1 cellular context compared by ENCODE assay signal in the genomic region with DNA sequence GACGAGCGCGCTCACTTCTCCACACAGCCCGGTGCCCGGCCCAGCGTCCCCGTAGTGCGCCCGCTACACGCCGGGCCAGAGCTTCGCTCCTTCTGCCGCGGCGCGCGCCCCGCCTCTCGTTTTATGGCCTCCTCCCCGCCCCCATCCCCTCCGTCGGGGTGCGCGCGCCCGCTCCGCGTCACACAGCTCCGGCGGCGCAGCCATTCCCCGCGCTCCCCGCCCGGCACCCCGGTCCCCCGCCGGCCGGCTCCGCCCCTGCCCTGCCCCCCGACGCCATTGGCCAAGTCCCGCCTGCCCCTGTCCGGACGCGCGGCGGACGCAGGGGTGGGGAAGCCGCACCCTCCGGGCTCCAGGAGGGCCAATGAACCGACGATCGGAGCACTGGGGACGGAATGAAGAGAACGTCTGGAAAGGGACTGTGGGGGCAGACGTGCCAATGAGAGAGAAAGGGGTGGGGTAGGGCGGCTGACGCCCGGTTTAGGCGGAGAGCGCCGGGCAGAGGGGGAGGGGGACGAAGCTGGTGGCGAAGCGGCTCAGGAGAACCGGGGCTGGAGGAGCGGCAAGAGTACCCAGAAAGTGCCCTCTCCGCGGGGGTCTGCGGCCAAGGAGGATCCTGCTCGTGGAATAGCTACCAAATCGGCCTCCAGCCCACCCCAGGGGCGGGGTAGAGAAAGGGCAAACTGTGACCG.
TF ChIP-seq lines count a peak whose summit lies in the region.

A gene with protein sequence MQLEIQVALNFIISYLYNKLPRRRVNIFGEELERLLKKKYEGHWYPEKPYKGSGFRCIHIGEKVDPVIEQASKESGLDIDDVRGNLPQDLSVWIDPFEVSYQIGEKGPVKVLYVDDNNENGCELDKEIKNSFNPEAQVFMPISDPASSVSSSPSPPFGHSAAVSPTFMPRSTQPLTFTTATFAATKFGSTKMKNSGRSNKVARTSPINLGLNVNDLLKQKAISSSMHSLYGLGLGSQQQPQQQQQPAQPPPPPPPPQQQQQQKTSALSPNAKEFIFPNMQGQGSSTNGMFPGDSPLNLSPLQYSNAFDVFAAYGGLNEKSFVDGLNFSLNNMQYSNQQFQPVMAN (minus strand): TSS at position 94 of the 689 bp plus-strand sequence. CDS start 2,337 bp downstream, outside the sequence.

TF ChIP-seq in HepG2, 621 proteins besides CTCF, POLR2A, EP300 and RAD21 (continued from another document):
- TF ChIP-seq, protein P1, sequence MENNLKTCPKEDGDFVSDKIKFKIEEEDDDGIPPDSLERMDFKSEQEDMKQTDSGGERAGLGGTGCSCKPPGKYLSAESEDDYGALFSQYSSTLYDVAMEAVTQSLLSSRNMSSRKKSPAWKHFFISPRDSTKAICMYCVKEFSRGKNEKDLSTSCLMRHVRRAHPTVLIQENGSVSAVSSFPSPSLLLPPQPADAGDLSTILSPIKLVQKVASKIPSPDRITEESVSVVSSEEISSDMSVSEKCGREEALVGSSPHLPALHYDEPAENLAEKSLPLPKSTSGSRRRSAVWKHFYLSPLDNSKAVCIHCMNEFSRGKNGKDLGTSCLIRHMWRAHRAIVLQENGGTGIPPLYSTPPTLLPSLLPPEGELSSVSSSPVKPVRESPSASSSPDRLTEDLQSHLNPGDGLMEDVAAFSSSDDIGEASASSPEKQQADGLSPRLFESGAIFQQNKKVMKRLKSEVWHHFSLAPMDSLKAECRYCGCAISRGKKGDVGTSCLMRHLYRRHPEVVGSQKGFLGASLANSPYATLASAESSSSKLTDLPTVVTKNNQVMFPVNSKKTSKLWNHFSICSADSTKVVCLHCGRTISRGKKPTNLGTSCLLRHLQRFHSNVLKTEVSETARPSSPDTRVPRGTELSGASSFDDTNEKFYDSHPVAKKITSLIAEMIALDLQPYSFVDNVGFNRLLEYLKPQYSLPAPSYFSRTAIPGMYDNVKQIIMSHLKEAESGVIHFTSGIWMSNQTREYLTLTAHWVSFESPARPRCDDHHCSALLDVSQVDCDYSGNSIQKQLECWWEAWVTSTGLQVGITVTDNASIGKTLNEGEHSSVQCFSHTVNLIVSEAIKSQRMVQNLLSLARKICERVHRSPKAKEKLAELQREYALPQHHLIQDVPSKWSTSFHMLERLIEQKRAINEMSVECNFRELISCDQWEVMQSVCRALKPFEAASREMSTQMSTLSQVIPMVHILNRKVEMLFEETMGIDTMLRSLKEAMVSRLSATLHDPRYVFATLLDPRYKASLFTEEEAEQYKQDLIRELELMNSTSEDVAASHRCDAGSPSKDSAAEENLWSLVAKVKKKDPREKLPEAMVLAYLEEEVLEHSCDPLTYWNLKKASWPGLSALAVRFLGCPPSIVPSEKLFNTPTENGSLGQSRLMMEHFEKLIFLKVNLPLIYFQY (CRISPR knock-in tag; IDR thresholded peaks at IDR 0.05; ENCODE audit: borderline replicate concordance): peak; percentile 88; the same call in 1 of the 2 replicates
- TF ChIP-seq ZNF557 (CRISPR knock-in tag; IDR thresholded peaks at IDR 0.05) (peak; percentile 90), PRMT3 (CRISPR knock-in tag; IDR thresholded peaks at IDR 0.05; ENCODE audit: borderline replicate concordance, low read depth) (peak; percentile 85; the same call in 1 of the 2 replicates), E2F1 (CRISPR knock-in tag; IDR thresholded peaks at IDR 0.05) (peak; percentile 75), ZNF841 (CRISPR knock-in tag; IDR thresholded peaks at IDR 0.05; ENCODE audit: borderline replicate concordance) (no peak; the same call in 1 of the 2 replicates), ZNF430 (CRISPR knock-in tag; IDR thresholded peaks at IDR 0.05) (peak; percentile 95), HNRNPLL (IDR thresholded peaks at IDR 0.05; ENCODE audit: low read depth, low read length, poor library complexity, severe bottlenecking) (peak; percentile 76), ZNF777 (CRISPR knock-in tag; IDR thresholded peaks at IDR 0.05) (peak; percentile 61), ZNF17 (CRISPR knock-in tag; IDR thresholded peaks at IDR 0.05) (no peak), ZNF414 (CRISPR knock-in tag; IDR thresholded peaks at IDR 0.05) (peak; percentile 83; the same call in 1 of the 2 replicates), TBP (CRISPR knock-in tag; IDR thresholded peaks at IDR 0.05) (peak; percentile 70; the same call in 1 of the 2 replicates), ZNF235 (CRISPR knock-in tag; IDR thresholded peaks at IDR 0.05; ENCODE audit: borderline replicate concordance) (peak; percentile 87), ZNF577 (CRISPR knock-in tag; IDR thresholded peaks at IDR 0.05; ENCODE audit: borderline replicate concordance, low read depth) (no peak; the same call in 1 of the 2 replicates), SP2 (CRISPR knock-in tag; IDR thresholded peaks at IDR 0.05) (peak; percentile 62), MEIS2 (CRISPR knock-in tag; IDR thresholded peaks at IDR 0.05) (peak; percentile 89), ZNF678 (CRISPR knock-in tag; IDR thresholded peaks at IDR 0.05) (peak; percentile 84; the same call in 1 of the 2 replicates), TEAD2 (CRISPR knock-in tag; IDR thresholded peaks at IDR 0.05) (peak; percentile 41; the same call in 1 of the 2 replicates), ZSCAN22 (CRISPR knock-in tag; IDR thresholded peaks at IDR 0.05) (no peak; the same call in 1 of the 2 replicates), FOSL2 (CRISPR knock-in tag; IDR thresholded peaks at IDR 0.05) (peak; percentile 61), ZNF570 (CRISPR knock-in tag; IDR thresholded peaks at IDR 0.05; ENCODE audit: borderline replicate concordance) (no peak), SP5 (CRISPR knock-in tag; IDR thresholded peaks at IDR 0.05; ENCODE audit: borderline replicate concordance, low read depth) (peak; percentile 76; the same call in 1 of the 2 replicates), ZNF317 (CRISPR knock-in tag; IDR thresholded peaks at IDR 0.05) (peak; percentile 55; the same call in 1 of the 2 replicates), ASH2L (IDR thresholded peaks at IDR 0.05; ENCODE audit: insufficient read length, low read depth, low read length) (no peak), ZNF782 (CRISPR knock-in tag; IDR thresholded peaks at IDR 0.05; ENCODE audit: borderline replicate concordance) (peak; percentile 95; the same call in 1 of the 2 replicates), ZNF724P (CRISPR knock-in tag; IDR thresholded peaks at IDR 0.05; ENCODE audit: borderline replicate concordance) (peak; percentile 92), SYNCRIP (IDR thresholded peaks at IDR 0.05; ENCODE audit: insufficient read depth, low read depth, low read length) (no peak)
- TF ChIP-seq, protein P2, sequence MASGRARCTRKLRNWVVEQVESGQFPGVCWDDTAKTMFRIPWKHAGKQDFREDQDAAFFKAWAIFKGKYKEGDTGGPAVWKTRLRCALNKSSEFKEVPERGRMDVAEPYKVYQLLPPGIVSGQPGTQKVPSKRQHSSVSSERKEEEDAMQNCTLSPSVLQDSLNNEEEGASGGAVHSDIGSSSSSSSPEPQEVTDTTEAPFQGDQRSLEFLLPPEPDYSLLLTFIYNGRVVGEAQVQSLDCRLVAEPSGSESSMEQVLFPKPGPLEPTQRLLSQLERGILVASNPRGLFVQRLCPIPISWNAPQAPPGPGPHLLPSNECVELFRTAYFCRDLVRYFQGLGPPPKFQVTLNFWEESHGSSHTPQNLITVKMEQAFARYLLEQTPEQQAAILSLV (CRISPR knock-in tag; IDR thresholded peaks at IDR 0.05; ENCODE audit: borderline replicate concordance): peak; percentile 95
- TF ChIP-seq, protein P3, sequence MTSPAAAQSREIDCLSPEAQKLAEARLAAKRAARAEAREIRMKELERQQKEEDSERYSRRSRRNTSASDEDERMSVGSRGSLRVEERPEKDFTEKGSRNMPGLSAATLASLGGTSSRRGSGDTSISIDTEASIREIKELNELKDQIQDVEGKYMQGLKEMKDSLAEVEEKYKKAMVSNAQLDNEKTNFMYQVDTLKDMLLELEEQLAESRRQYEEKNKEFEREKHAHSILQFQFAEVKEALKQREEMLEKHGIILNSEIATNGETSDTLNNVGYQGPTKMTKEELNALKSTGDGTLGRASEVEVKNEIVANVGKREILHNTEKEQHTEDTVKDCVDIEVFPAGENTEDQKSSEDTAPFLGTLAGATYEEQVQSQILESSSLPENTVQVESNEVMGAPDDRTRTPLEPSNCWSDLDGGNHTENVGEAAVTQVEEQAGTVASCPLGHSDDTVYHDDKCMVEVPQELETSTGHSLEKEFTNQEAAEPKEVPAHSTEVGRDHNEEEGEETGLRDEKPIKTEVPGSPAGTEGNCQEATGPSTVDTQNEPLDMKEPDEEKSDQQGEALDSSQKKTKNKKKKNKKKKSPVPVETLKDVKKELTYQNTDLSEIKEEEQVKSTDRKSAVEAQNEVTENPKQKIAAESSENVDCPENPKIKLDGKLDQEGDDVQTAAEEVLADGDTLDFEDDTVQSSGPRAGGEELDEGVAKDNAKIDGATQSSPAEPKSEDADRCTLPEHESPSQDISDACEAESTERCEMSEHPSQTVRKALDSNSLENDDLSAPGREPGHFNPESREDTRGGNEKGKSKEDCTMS (CRISPR knock-in tag; conservative IDR thresholded peaks at IDR 0.05): no peak
- TF ChIP-seq, protein P4, sequence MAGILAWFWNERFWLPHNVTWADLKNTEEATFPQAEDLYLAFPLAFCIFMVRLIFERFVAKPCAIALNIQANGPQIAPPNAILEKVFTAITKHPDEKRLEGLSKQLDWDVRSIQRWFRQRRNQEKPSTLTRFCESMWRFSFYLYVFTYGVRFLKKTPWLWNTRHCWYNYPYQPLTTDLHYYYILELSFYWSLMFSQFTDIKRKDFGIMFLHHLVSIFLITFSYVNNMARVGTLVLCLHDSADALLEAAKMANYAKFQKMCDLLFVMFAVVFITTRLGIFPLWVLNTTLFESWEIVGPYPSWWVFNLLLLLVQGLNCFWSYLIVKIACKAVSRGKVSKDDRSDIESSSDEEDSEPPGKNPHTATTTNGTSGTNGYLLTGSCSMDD (CRISPR knock-in tag; IDR thresholded peaks at IDR 0.05): no peak
